1 cellular context compared by ENCODE assay signal in the genomic region with DNA sequence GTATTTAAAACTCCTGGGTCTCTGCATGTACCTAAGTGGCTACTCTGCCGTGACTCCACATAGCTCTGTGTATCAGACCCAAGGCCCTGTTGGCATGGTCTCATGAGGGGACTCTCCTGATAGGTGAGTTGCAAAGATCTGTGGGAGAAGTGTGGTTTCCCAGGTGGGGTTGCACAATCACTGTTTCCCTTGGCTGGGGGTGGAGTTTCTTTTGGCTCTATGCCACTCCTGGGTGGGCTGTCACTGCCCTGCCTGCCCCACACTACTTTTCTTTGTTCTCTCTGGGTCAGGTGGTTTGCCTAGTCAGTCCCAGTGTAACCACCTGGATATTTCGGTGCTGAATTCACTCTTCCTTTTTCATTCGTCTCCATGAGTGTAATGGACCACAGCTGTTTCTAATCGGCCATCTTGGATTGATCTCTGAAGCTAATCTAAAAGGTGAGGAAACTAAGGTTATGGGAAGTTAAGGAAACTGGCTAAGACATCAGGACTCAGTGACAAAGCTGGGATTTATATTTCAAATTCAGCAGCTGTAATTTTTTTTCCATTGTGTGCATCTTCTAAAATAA.
TF ChIP-seq lines count a peak whose summit lies in the region.

No MANE protein-coding gene starts in this region.

TF ChIP-seq in IMR-90, 13 proteins besides CTCF, POLR2A, EP300 and RAD21:
- TF ChIP-seq CHD1 (IDR thresholded peaks at IDR 0.05; ENCODE audit: low read depth, low read length): no peak
- peak; percentile 45; the same call in 1 of the 2 replicates for TF ChIP-seq CEBPB (IDR thresholded peaks at IDR 0.05; ENCODE audit: low read depth, low read length)
- no peak for TF ChIP-seq MAFK (IDR thresholded peaks at IDR 0.05; ENCODE audit: low read depth, low read length)
- TF ChIP-seq RCOR1 (IDR thresholded peaks at IDR 0.05; ENCODE audit: insufficient replicate concordance, low read length): no peak
- no peak for TF ChIP-seq MAZ (IDR thresholded peaks at IDR 0.05; ENCODE audit: borderline replicate concordance, low read depth, low read length)
